In the genomic region with DNA sequence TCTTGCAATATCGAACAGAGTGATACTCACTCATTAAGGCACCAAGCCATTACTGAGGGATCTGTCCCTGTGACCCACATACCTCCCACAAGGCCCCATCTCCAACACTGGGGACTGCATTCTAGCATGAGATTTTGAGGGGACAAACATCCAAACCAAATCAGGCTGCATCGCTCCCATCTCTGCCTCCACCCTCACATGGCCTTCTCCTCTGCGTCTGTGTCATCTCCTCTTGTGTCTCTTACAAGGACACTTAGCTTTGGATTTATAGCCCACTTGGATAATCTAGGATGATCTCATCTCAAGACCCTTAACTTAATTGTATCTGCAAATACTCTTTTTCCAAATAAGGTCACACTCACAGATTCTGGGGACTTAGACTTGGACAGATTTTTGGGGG, we compare ENCODE assay signal across 18 cellular contexts.
"Had no signal": no experiment of that assay in that cellular context is flagged by ENCODE, and none has a peak within 500 bp of the region (broad histone marks: within the 10 kb centered on the region; RNA-seq: fewer than 3 reads in every experiment).

No MANE protein-coding gene starts in this region.

- H3K27ac ChIP-seq: epithelial cell of prostate, foreskin keratinocyte, gastroesophageal sphincter, heart left ventricle, hepatocyte, left lung, lower lobe of right lung had no signal

- ATAC-seq: effector memory CD8-positive, alpha-beta T cell; esophagus mucosa; foreskin keratinocyte; gastroesophageal sphincter; left lung; left ventricle myocardium superior; lower lobe of right lung; mucosa of descending colon; naive thymus-derived CD8-positive, alpha-beta T cell had no signal

- DNase-seq: cortex of kidney; effector CD8-positive, alpha-beta T cell; effector memory CD8-positive, alpha-beta T cell; erythroblast; foreskin keratinocyte; heart left ventricle; immature natural killer cell; left cardiac atrium; left lung; left ventricle myocardium superior; lower lobe of right lung; mucosa of descending colon; naive B cell; naive thymus-derived CD8-positive, alpha-beta T cell had no signal

- H3K4me1 ChIP-seq: foreskin keratinocyte, gastroesophageal sphincter, left lung, lower lobe of right lung had no signal

- H3K27me3 ChIP-seq: foreskin keratinocyte, heart left ventricle, hepatocyte, left lung had no signal

- H3K36me3 ChIP-seq: gastroesophageal sphincter, heart left ventricle, left lung, lower lobe of right lung had no signal

- H3K4me3 ChIP-seq: gastroesophageal sphincter, heart left ventricle, hepatocyte, left lung, lower lobe of right lung, mucosa of descending colon had no signal

- H3K9me3 ChIP-seq: gastroesophageal sphincter, heart left ventricle, left lung, lower lobe of right lung, mucosa of descending colon had no signal
